ENCODE assay signal across 1 cellular context in genomic region chr22:46105494-46106278, GRCh38.
TF ChIP-seq lines count a peak whose summit lies in the region.

No MANE protein-coding gene starts in this region.

TF ChIP-seq in HCT116, 20 proteins besides CTCF, POLR2A, EP300 and RAD21:
- TF ChIP-seq SRF (IDR thresholded peaks at IDR 0.05; ENCODE audit: low read depth) (no peak), TCF7L2 (IDR thresholded peaks at IDR 0.05; ENCODE audit: borderline replicate concordance, extremely low read depth, insufficient read depth, insufficient read length) (no peak)
